In the genomic region with DNA sequence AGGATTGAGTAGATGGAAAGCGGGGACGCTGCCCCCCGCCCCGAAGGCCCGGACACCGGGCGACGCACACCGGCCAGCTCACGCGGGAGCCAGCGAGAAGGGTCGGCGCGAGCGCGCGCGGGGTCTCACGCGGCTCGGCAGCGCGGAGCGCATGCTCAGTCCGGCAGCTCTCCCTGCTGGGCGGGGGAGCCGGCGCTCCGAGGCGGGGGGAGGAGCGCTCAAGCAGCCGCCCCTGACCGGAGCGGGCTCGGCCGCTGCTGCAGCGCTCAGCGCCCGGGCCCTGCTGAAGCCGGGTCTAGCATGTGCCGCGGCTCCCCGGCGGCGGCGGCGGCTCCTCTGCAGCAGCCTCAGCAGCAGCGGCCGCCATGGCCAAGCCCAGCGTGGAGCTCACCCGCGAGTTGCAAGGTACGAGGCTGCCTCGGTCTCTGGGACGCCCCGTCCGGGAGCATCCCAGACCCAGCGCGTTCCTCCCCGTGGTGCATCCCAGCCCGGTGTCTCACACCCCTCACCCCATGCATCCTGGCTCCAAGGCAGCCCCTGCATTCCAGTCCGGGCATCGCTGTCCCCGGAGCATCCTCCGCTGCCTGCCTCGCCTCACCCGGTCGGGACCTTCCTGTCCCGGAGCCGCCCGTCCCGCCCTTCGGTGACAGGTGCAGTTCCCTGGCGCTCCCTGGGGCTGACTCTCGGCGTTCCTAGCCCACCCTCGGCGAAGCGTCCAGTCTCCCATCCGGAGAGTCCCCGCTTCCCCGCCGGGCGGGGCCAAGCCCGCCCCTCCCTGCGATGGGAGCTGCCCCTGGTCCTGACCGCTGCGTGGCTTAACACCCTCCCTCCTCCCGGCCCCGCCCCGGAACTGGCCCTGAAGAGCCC, we compare ENCODE assay signal across 8 cellular contexts. TPM values are rescaled to one million over a fixed set of nuclear protein-coding genes. Genes with fewer than 3 reads are reported as not detected.
DNase-seq lines count a peak whose midpoint lies in the region; ATAC-seq and TF ChIP-seq lines count a peak whose summit lies in the region.

A gene with protein sequence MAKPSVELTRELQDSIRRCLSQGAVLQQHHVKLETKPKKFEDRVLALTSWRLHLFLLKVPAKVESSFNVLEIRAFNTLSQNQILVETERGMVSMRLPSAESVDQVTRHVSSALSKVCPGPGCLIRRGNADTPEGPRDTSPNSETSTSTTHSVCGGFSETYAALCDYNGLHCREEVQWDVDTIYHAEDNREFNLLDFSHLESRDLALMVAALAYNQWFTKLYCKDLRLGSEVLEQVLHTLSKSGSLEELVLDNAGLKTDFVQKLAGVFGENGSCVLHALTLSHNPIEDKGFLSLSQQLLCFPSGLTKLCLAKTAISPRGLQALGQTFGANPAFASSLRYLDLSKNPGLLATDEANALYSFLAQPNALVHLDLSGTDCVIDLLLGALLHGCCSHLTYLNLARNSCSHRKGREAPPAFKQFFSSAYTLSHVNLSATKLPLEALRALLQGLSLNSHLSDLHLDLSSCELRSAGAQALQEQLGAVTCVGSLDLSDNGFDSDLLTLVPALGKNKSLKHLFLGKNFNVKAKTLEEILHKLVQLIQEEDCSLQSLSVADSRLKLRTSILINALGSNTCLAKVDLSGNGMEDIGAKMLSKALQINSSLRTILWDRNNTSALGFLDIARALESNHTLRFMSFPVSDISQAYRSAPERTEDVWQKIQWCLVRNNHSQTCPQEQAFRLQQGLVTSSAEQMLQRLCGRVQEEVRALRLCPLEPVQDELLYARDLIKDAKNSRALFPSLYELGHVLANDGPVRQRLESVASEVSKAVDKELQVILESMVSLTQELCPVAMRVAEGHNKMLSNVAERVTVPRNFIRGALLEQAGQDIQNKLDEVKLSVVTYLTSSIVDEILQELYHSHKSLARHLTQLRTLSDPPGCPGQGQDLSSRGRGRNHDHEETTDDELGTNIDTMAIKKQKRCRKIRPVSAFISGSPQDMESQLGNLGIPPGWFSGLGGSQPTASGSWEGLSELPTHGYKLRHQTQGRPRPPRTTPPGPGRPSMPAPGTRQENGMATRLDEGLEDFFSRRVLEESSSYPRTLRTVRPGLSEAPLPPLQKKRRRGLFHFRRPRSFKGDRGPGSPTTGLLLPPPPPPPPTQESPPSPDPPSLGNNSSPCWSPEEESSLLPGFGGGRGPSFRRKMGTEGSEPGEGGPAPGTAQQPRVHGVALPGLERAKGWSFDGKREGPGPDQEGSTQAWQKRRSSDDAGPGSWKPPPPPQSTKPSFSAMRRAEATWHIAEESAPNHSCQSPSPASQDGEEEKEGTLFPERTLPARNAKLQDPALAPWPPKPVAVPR (N-terminal part only) (plus strand): TSS at position 221 of the 867 bp plus-strand sequence. CDS start 145 bp downstream, at position 366.

- DNase-seq in CMK (ENCODE audit: low read depth), result peak; percentile 25
- peak; percentile 62 for DNase-seq in HK-2 (ENCODE audit: unreplicated experiment)
- DNase-seq in OCI-M1 (lab: John Stamatoyannopoulos, UW), result peak; percentile 59
- DNase-seq in activated T-helper 1 cell treated with anti-CD3 and anti-CD28 coated beads, Interleukin-12 subunit alpha, Interleukin-12 subunit beta, Interleukin-2, Interleukin-4 antibody, amounts not matched to agents 30 ng/mL and 10 ng/mL and 1 ng/mL, durations not matched to agents 14 hours and 24 hours and 36 hours (ENCODE audit: low spot score), result peak; percentile 67
- peak; percentile 16 for DNase-seq in fibroblast of mammary gland (ENCODE audit: low read depth)
- peak; percentile 28 to 78 (median 47) for DNase-seq in naive thymus-derived CD4-positive, alpha-beta T cell

- H3K9me3 ChIP-seq in naive thymus-derived CD4-positive, alpha-beta T cell (ENCODE audit: control insufficient read depth in 2 of 3, low read length in 3 of 3), result no peaks in the 10 kb centered on the region
- H3K9me3 ChIP-seq in subcutaneous abdominal adipose tissue (ENCODE audit: control insufficient read depth in 5 of 5, low read length in 5 of 5), result no peaks in the 10 kb centered on the region

- CTCF ChIA-PET in naive thymus-derived CD4-positive, alpha-beta T cell (lab: Charles Lee), result interaction anchor here (0.6 to 8.4 kb wide), 4 partner anchors 11 to 53 kb away, joined by 3 to 246 read pairs (median 3); no protein-coding TSS in a partner anchor

- H3K9ac ChIP-seq in subcutaneous abdominal adipose tissue (ENCODE audit: low read length in 5 of 5), result peak within 1 kb of the TSS in 4 of 5 donors; percentile 71 to 86 (median 76)

- no peak for TF ChIP-seq CTCF in fibroblast of mammary gland (conservative IDR thresholded peaks at IDR 0.05; ENCODE audit: control insufficient read depth, insufficient read depth, low read depth, low read length)

- peak; percentile 73 for ATAC-seq in GM19372 (IDR thresholded peaks at IDR 0.05; ENCODE audit: low read depth, unreplicated experiment)
- peak; percentile 79 for ATAC-seq in naive thymus-derived CD4-positive, alpha-beta T cell

- H3K9me3 Mint-ChIP-seq in activated T-helper 1 cell treated with anti-CD3 and anti-CD28 coated beads, Interleukin-12 subunit alpha, Interleukin-12 subunit beta, Interleukin-2, Interleukin-4 antibody, amounts not matched to agents 30 ng/mL and 10 ng/mL and 1 ng/mL, durations not matched to agents 14 hours and 24 hours and 36 hours, result no peaks in the 10 kb centered on the region
- H3K9me3 Mint-ChIP-seq in naive thymus-derived CD4-positive, alpha-beta T cell, result no peaks in the 10 kb centered on the region

- peaks cover 22% of the 10 kb centered on the region for H3K4me1 Mint-ChIP-seq in activated T-helper 1 cell treated with anti-CD3 and anti-CD28 coated beads, Interleukin-12 subunit alpha, Interleukin-12 subunit beta, Interleukin-2, Interleukin-4 antibody, amounts not matched to agents 30 ng/mL and 10 ng/mL and 1 ng/mL, durations not matched to agents 14 hours and 24 hours and 36 hours (ENCODE audit: low read depth)
- H3K4me1 Mint-ChIP-seq in naive thymus-derived CD4-positive, alpha-beta T cell, result peaks cover 8 to 17% (median 14%) of the 10 kb centered on the region in 7 donors

- H3K36me3 Mint-ChIP-seq in activated T-helper 1 cell treated with anti-CD3 and anti-CD28 coated beads, Interleukin-12 subunit alpha, Interleukin-12 subunit beta, Interleukin-2, Interleukin-4 antibody, amounts not matched to agents 30 ng/mL and 10 ng/mL and 1 ng/mL, durations not matched to agents 14 hours and 24 hours and 36 hours (ENCODE audit: low read depth), result peaks cover 2% of the 10 kb centered on the region
- H3K36me3 Mint-ChIP-seq in naive thymus-derived CD4-positive, alpha-beta T cell, result peaks cover 0 to 1% (median 0%) of the 10 kb centered on the region in 5 donors

- H3K36me3 ChIP-seq in naive thymus-derived CD4-positive, alpha-beta T cell (ENCODE audit: control insufficient read depth in 2 of 3, insufficient read depth in 3 of 3, low read length in 3 of 3), result no peaks in the 10 kb centered on the region
- H3K36me3 ChIP-seq in subcutaneous abdominal adipose tissue (ENCODE audit: control insufficient read depth in 5 of 5, insufficient read depth in 5 of 5, low read length in 5 of 5), result no peaks in the 10 kb centered on the region

- POLR2A ChIA-PET in naive thymus-derived CD4-positive, alpha-beta T cell (lab: Charles Lee), result interaction anchor here (0.6 to 2.8 kb wide), 10 partner anchors 29 to 379 kb away, joined by 3 to 11 read pairs (median 4); partner anchors contain the start of genes DCAF11, EMC9, NRL and PCK2

- intact Hi-C loops in activated T-helper 1 cell treated with anti-CD3 and anti-CD28 coated beads, Interleukin-12 subunit alpha, Interleukin-12 subunit beta, Interleukin-2, Interleukin-4 antibody, amounts not matched to agents 30 ng/mL and 10 ng/mL and 1 ng/mL, durations not matched to agents 14 hours and 24 hours and 36 hours (cut with micrococcal nuclease), result loop anchor here (2.0 kb wide), 2 partner anchors 95 to 109 kb away; partner anchors contain the start of genes IRF9, PSME2 and RNF31
- intact Hi-C loops in naive thymus-derived CD4-positive, alpha-beta T cell (cut with micrococcal nuclease), result loop anchor here in 1 of 2 donors (1.0 kb wide), 2 partner anchors 16 to 62 kb away; partner anchors contain the start of genes DCAF11 and NRL

- H3K27ac Mint-ChIP-seq in activated T-helper 1 cell treated with anti-CD3 and anti-CD28 coated beads, Interleukin-12 subunit alpha, Interleukin-12 subunit beta, Interleukin-2, Interleukin-4 antibody, amounts not matched to agents 30 ng/mL and 10 ng/mL and 1 ng/mL, durations not matched to agents 14 hours and 24 hours and 36 hours, result peak within 1 kb of the TSS; percentile 76
- H3K27ac Mint-ChIP-seq in naive thymus-derived CD4-positive, alpha-beta T cell, result peak within 1 kb of the TSS in 6 of 9 donors; percentile 46 to 67 (median 56)

- no peaks in the 10 kb centered on the region for H3K27me3 ChIP-seq in naive thymus-derived CD4-positive, alpha-beta T cell (ENCODE audit: control insufficient read depth in 2 of 2, insufficient read depth in 2 of 2, low read length in 2 of 2)
- H3K27me3 ChIP-seq in subcutaneous abdominal adipose tissue (ENCODE audit: control insufficient read depth in 5 of 5, insufficient read depth in 4 of 5, low read length in 5 of 5), result peaks cover 0 to 10% (median 2%) of the 10 kb centered on the region in 5 donors

- H3K27ac ChIP-seq in naive thymus-derived CD4-positive, alpha-beta T cell (ENCODE audit: low read depth, low read length), result peak within 1 kb of the TSS; percentile 53
- H3K27ac ChIP-seq in subcutaneous abdominal adipose tissue (ENCODE audit: low read depth, low read length), result no peak within 1 kb of the TSS

- H3K4me1 ChIP-seq in naive thymus-derived CD4-positive, alpha-beta T cell (ENCODE audit: control insufficient read depth in 2 of 2, insufficient read depth in 2 of 2, low read length in 2 of 2), result peaks cover 0 to 8% of the 10 kb centered on the region in 2 donors
- peaks cover 0 to 22% (median 17%) of the 10 kb centered on the region in 5 donors for H3K4me1 ChIP-seq in subcutaneous abdominal adipose tissue (ENCODE audit: control insufficient read depth in 5 of 5, insufficient read depth in 5 of 5, low read length in 5 of 5)

- H3K27me3 Mint-ChIP-seq in activated T-helper 1 cell treated with anti-CD3 and anti-CD28 coated beads, Interleukin-12 subunit alpha, Interleukin-12 subunit beta, Interleukin-2, Interleukin-4 antibody, amounts not matched to agents 30 ng/mL and 10 ng/mL and 1 ng/mL, durations not matched to agents 14 hours and 24 hours and 36 hours (ENCODE audit: insufficient read depth), result peaks cover 17% of the 10 kb centered on the region
- H3K27me3 Mint-ChIP-seq in naive thymus-derived CD4-positive, alpha-beta T cell, result peaks cover 12 to 44% (median 19%) of the 10 kb centered on the region in 5 donors

- H3K4me3 ChIP-seq in fibroblast of mammary gland (ENCODE audit: control insufficient read depth, low read depth, low read length), result peak within 1 kb of the TSS; percentile 38
- H3K4me3 ChIP-seq in naive thymus-derived CD4-positive, alpha-beta T cell (ENCODE audit: low read length), result peak within 1 kb of the TSS; percentile 63
- H3K4me3 ChIP-seq in subcutaneous abdominal adipose tissue (ENCODE audit: low read depth in 1 of 5, low read length in 5 of 5), result peak within 1 kb of the TSS; percentile 53 to 82 (median 73)

- H3K4me3 Mint-ChIP-seq in activated T-helper 1 cell treated with anti-CD3 and anti-CD28 coated beads, Interleukin-12 subunit alpha, Interleukin-12 subunit beta, Interleukin-2, Interleukin-4 antibody, amounts not matched to agents 30 ng/mL and 10 ng/mL and 1 ng/mL, durations not matched to agents 14 hours and 24 hours and 36 hours, result peak within 1 kb of the TSS; percentile 85
- peak within 1 kb of the TSS; percentile 81 to 91 (median 87) for H3K4me3 Mint-ChIP-seq in naive thymus-derived CD4-positive, alpha-beta T cell

RNA-seq across cellular contexts. Expression of the gene that starts here (rescaled TPM):
- total RNA-seq in activated T-helper 1 cell treated with anti-CD3 and anti-CD28 coated beads, Interleukin-12 subunit alpha, Interleukin-12 subunit beta, Interleukin-2, Interleukin-4 antibody, amounts not matched to agents 30 ng/mL and 10 ng/mL and 1 ng/mL, durations not matched to agents 14 hours and 24 hours and 36 hours, result 3.0 and 3.4 TPM in 2 replicates
- total RNA-seq in naive thymus-derived CD4-positive, alpha-beta T cell, result 1 to 10 TPM in 2 of 5 experiments, under 1 TPM in 3; 0.08 to 1.7 (median 0.27) TPM
- not detected for polyA plus RNA-seq in naive thymus-derived CD4-positive, alpha-beta T cell

Comparison
In these comparisons a context has a peak if more than half of its experiments do, and no peak if none do; other contexts are left out.
1. DNase-seq: peak in every context shown above with its lines; median percentile 67 in activated T-helper 1 cell treated with anti-CD3 and anti-CD28 coated beads, Interleukin-12 subunit alpha, Interleukin-12 subunit beta, Interleukin-2, Interleukin-4 antibody, amounts not matched to agents 30 ng/mL and 10 ng/mL and 1 ng/mL, durations not matched to agents 14 hours and 24 hours and 36 hours; 62 in HK-2; 59 in OCI-M1; 47 in naive thymus-derived CD4-positive, alpha-beta T cell; 25 in CMK; 16 in fibroblast of mammary gland.